25 cellular contexts compared by ENCODE assay signal in genomic region chr17:39410279-39410678, GRCh38.
"Had no signal": no experiment of that assay in that cellular context is flagged by ENCODE, and none has a peak within 500 bp of the region (broad histone marks: within the 10 kb centered on the region; RNA-seq: fewer than 3 reads in every experiment).

No MANE protein-coding gene starts in this region.

- H3K27ac ChIP-seq: neural progenitor cell, ovary, parathyroid adenoma, psoas muscle, right lobe of liver, sigmoid colon, stomach, thoracic aorta, thyroid gland, tibial nerve, upper lobe of left lung, vagina had no signal

- H3K27me3 ChIP-seq: neural progenitor cell, ovary, right lobe of liver, sigmoid colon, stomach, thyroid gland, tibial nerve, upper lobe of left lung, vagina had no signal

- H3K4me3 ChIP-seq: neural progenitor cell, ovary, psoas muscle, right lobe of liver, sigmoid colon, stomach, thoracic aorta, thyroid gland, tibial nerve, upper lobe of left lung, vagina had no signal

- H3K36me3 ChIP-seq: ovary had no signal

- DNase-seq: natural killer cell; occipital lobe; ovary; posterior cingulate gyrus; psoas muscle; right cardiac atrium; right lobe of liver; sigmoid colon; small intestine; stimulated activated CD4-positive, alpha-beta T cell treated with anti-CD3 and anti-CD28 coated beads, Interleukin-12 subunit alpha, Interleukin-12 subunit beta, amount 100 ng/mL, for 4 hours; stimulated activated CD4-positive, alpha-beta T cell treated with anti-CD3 and anti-CD28 coated beads, Interleukin-1b, Interleukin-23, amount 100 ng/mL, for 48 hours; stimulated activated CD4-positive, alpha-beta T cell treated with anti-CD3 and anti-CD28 coated beads, Interleukin-4, amount 100 ng/mL, for 1 hour; stimulated activated CD4-positive, alpha-beta T cell treated with anti-CD3 and anti-CD28 coated beads, Interleukin-4, amount 100 ng/mL, for 4 hours; stimulated activated CD8-positive, alpha-beta memory T cell treated with anti-CD3 and anti-CD28 coated beads, Interleukin-4, amount 100 ng/mL, for 48 hours; stimulated activated naive B cell treated with anti-CD40 and anti-IgM and Interleukin-4, amounts not matched to agents 10 μg/mL and 1 μg/mL and 100 μg/mL, for 72 hours; stimulated activated naive CD4-positive, alpha-beta T cell treated with Interleukin-2 at 50 U/mL for 16 hours; stomach; thyroid gland; trophoblast cell; upper lobe of left lung had no signal

- H3K9me3 ChIP-seq: ovary, psoas muscle, right lobe of liver, sigmoid colon, stomach, thoracic aorta, thyroid gland, tibial nerve, upper lobe of left lung, vagina had no signal

- H3K4me1 ChIP-seq: neural progenitor cell, parathyroid adenoma, psoas muscle, right lobe of liver, sigmoid colon, stomach, thyroid gland, tibial nerve, upper lobe of left lung, vagina had no signal
